12 cellular contexts compared by ENCODE assay signal in genomic region chr14:32010561-32011188, GRCh38.
DNase-seq lines count a peak whose midpoint lies in the region; ATAC-seq and TF ChIP-seq lines count a peak whose summit lies in the region.
"Had no signal": no experiment of that assay in that cellular context is flagged by ENCODE, and none has a peak within 500 bp of the region (broad histone marks: within the 10 kb centered on the region; RNA-seq: fewer than 3 reads in every experiment).

No MANE protein-coding gene starts in this region.

- H3K4me3 ChIP-seq in mammary epithelial cell (replicated peaks in 1 of 3; ENCODE audit: insufficient read depth in 1 of 3, low read depth in 2 of 3, low read length in 3 of 3) (no peak overlapping the region), mucosa of descending colon (no peak overlapping the region), testis (no peak overlapping the region), upper lobe of right lung (no peak overlapping the region)
- H3K4me3 ChIP-seq: tibial nerve had no signal

- no peaks in the 10 kb centered on the region for H3K27me3 ChIP-seq in mammary epithelial cell (ENCODE audit: insufficient read depth, low read length)
- no peaks in the 10 kb centered on the region for H3K27me3 ChIP-seq in testis
- no peaks in the 10 kb centered on the region for H3K27me3 ChIP-seq in upper lobe of right lung
- H3K27me3 ChIP-seq: tibial nerve had no signal

- ATAC-seq in mucosa of descending colon (peak; percentile 72), HG03280 (IDR thresholded peaks at IDR 0.05; ENCODE audit: unreplicated experiment) (no peak), upper lobe of right lung (no peak)

- dilution Hi-C loops in mammary epithelial cell (cut with HindIII; ENCODE audit: low sequenced_read_pairs): loop anchor here (5.0 kb wide), 1 partner anchor 67 kb away; the partner anchor contains the start of gene ARHGAP5

- H3K9me3 ChIP-seq in mammary epithelial cell (replicated peaks; ENCODE audit: insufficient read depth, low read length) (no peaks in the 10 kb centered on the region), mucosa of descending colon (no peaks in the 10 kb centered on the region), testis (no peaks in the 10 kb centered on the region), upper lobe of right lung (no peaks in the 10 kb centered on the region)
- H3K9me3 ChIP-seq: tibial nerve had no signal

- in situ Hi-C loops in mammary epithelial cell (cut with MboI; ENCODE audit: low sequenced_read_pairs in 2 of 2): no loop called here

- TF ChIP-seq CTCF in mammary epithelial cell (conservative IDR thresholded peaks at IDR 0.05 in 1 of 2, IDR thresholded peaks at IDR 0.05 in 1 of 2; ENCODE audit: extremely low read depth in 1 of 2, insufficient read depth in 1 of 2, low read depth in 1 of 2, low read length in 2 of 2): no peak
- TF ChIP-seq CTCF in mucosa of descending colon (IDR thresholded peaks at IDR 0.05): no peak
- TF ChIP-seq CTCF in testis (IDR thresholded peaks at IDR 0.05): no peak
- no peak for TF ChIP-seq CTCF in upper lobe of right lung (IDR thresholded peaks at IDR 0.05)

- BruUV-seq in mammary epithelial cell (replicated peaks; lab: Mats Ljungman, UMichigan): no TSS peak

- peak; percentile 83 for DNase-seq in Daoy (ENCODE audit: low read depth)
- peak; percentile 96 for DNase-seq in M059J (ENCODE audit: low read depth)
- DNase-seq in mammary epithelial cell: peak; percentile 91
- DNase-seq in mucosa of descending colon: no peak
- no peak for DNase-seq in stimulated activated CD4-positive, alpha-beta T cell treated with anti-CD3 and anti-CD28 coated beads, Interleukin-2, amount 100 ng/mL, for 48 hours
- no peak for DNase-seq in testis
- DNase-seq in upper lobe of right lung: no peak
- DNase-seq: activated gamma-delta T cell treated with Interleukin-2 at 50 U/mL for 16 hours, DND-41, NCI-H1105 treated with DMSO at 0.1 percent for 48 hours had no signal

- intact Hi-C loops in mammary epithelial cell (cut with micrococcal nuclease) (no loop called here), mucosa of descending colon (cut with DNase I, micrococcal nuclease) (no loop called here), testis (cut with DNase I; ENCODE audit: low total_unique reads) (no loop called here), upper lobe of right lung (cut with DNase I) (no loop called here)

- H3K27ac ChIP-seq in mammary epithelial cell (ENCODE audit: insufficient read depth, low read depth, low read length) (peak overlapping the region; percentile 38), testis (no peak overlapping the region), upper lobe of right lung (no peak overlapping the region)

- H2AFZ ChIP-seq in mammary epithelial cell (ENCODE audit: low read depth, low read length): no peak overlapping the region

- WGBS in mammary epithelial cell (ENCODE audit: low coverage, missing lambda C conversion rate): 86% methylated on average over 7 of the region's 7 CpGs
- WGBS in testis, 2 donors: 78 to 91% methylated on average over 6 to 7 of the region's 7 CpGs

- CTCF ChIA-PET in mammary epithelial cell (lab: Charles Lee; ENCODE audit: low non-redundant PET): no interaction called here

- H3K79me2 ChIP-seq in mammary epithelial cell (ENCODE audit: insufficient read depth, low read length): no peaks in the 10 kb centered on the region

- H3K4me2 ChIP-seq in mammary epithelial cell (ENCODE audit: insufficient read depth, low read depth, low read length): peak overlapping the region; percentile 39

- H3K36me3 ChIP-seq in mammary epithelial cell (ENCODE audit: insufficient read depth, low read length) (no peaks in the 10 kb centered on the region), mucosa of descending colon (ENCODE audit: low read depth) (no peaks in the 10 kb centered on the region), testis (ENCODE audit: low read depth, missing control alignments) (no peaks in the 10 kb centered on the region), upper lobe of right lung (no peaks in the 10 kb centered on the region)
- H3K36me3 ChIP-seq: tibial nerve had no signal

- no peak overlapping the region for H3K9ac ChIP-seq in mammary epithelial cell (ENCODE audit: insufficient read depth, low read length)

- TF ChIP-seq POLR2A in testis (IDR thresholded peaks at IDR 0.05): no peak

- H3K4me1 ChIP-seq in mammary epithelial cell (ENCODE audit: insufficient read depth, low read length): peaks cover 52% of the 10 kb centered on the region
- H3K4me1 ChIP-seq in mucosa of descending colon (ENCODE audit: low read depth): no peaks in the 10 kb centered on the region
- peaks cover 9% of the 10 kb centered on the region for H3K4me1 ChIP-seq in testis
- H3K4me1 ChIP-seq in upper lobe of right lung: no peaks in the 10 kb centered on the region

- H4K20me1 ChIP-seq in mammary epithelial cell (ENCODE audit: insufficient read depth, low read length): no peaks in the 10 kb centered on the region

Comparison
In these comparisons a context has a peak if more than half of its experiments do, and no peak if none do; other contexts are left out.
1. DNase-seq: peak in Daoy (single experiment), M059J (single experiment) and mammary epithelial cell (single experiment); none in mucosa of descending colon (0 of 3), stimulated activated CD4-positive, alpha-beta T cell treated with anti-CD3 and anti-CD28 coated beads, Interleukin-2, amount 100 ng/mL, for 48 hours (0 of 2), testis (single experiment) and upper lobe of right lung (single experiment).